In the genomic region with DNA sequence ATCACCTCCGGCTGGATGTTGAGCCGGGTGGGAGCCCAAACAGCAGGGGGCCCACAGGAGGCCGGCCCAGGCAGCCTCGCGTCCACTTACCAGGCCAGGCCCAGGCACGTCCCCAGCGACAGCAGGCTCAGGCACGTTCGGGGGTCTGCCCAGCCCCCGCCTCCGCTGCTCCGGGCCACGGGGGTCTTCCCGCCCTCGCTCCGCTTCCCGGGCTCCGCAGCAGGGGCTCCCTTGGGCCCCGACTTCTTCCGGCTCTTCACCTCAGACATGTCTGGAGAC, we compare ENCODE assay signal across 8 cellular contexts. TPM values are rescaled to one million over a fixed set of nuclear protein-coding genes. Genes with fewer than 3 reads are reported as not detected.
DNase-seq lines count a peak whose midpoint lies in the region; ATAC-seq, FAIRE-seq and TF ChIP-seq lines count a peak whose summit lies in the region.

No MANE protein-coding gene starts in this region.

- H3K9me1 ChIP-seq in K562 (ENCODE audit: control insufficient read depth, insufficient read depth, low read length), result no peaks in the 10 kb centered on the region

- peak overlapping the region; percentile 68 for H3K27ac ChIP-seq in KMS-11
- H3K27ac ChIP-seq in K562 (ENCODE audit: extremely low read depth, low read depth, low read length), result peak overlapping the region; percentile 93
- H3K27ac ChIP-seq in right lobe of liver, result peak overlapping the region; percentile 78 to 87 (median 81)
- H3K27ac ChIP-seq in thyroid gland, result peak overlapping the region in 2 of 3 donors; percentile 79 to 80

- H4K20me1 ChIP-seq in KMS-11 (ENCODE audit: insufficient read depth) (no peaks in the 10 kb centered on the region), K562 (replicated peaks; ENCODE audit: control insufficient read depth, insufficient read depth, low read length) (no peaks in the 10 kb centered on the region)

- TF ChIP-seq RAD21 in K562 (CRISPR knock-in tag; conservative IDR thresholded peaks at IDR 0.05 in 1 of 2, IDR thresholded peaks at IDR 0.05 in 1 of 2), result no peak

- H3K9me3 ChIP-seq in K562 (replicated peaks; ENCODE audit: control insufficient read depth, insufficient read depth, low read depth, low read length) (no peaks in the 10 kb centered on the region), right lobe of liver (no peaks in the 10 kb centered on the region), thyroid gland (no peaks in the 10 kb centered on the region)

- TF ChIP-seq EP300 in K562 (IDR thresholded peaks at IDR 0.05; ENCODE audit: low read length), result no peak

- H3K36me3 ChIP-seq in KMS-11 (ENCODE audit: insufficient read depth) (no peaks in the 10 kb centered on the region), K562 (ENCODE audit: control insufficient read depth, insufficient read depth, low read length) (peaks cover 21% of the 10 kb centered on the region), right lobe of liver (peaks cover 0 to 11% (median 0%) of the 10 kb centered on the region in 4 donors), thyroid gland (no peaks in the 10 kb centered on the region)

- CTCF ChIA-PET in K562 (lab: Yijun Ruan, JAX; ENCODE audit: low intra/inter-chr PET ratio), result no interaction called here

- FAIRE-seq in K562 (lab: Jason Lieb, UNC), result no peak

- WGBS in K562 (ENCODE audit: insufficient coverage, low coverage, missing lambda C conversion rate), result 0% methylated on average over 15 of the region's 20 CpGs
- 0% methylated on average over 3 of the region's 20 CpGs for WGBS in right lobe of liver (ENCODE audit: insufficient coverage, low coverage, low lambda C conversion rate, missing lambda C conversion rate)
- 0 to 1% methylated on average over 10 to 20 of the region's 20 CpGs for WGBS in thyroid gland, 2 donors

- DNase-seq in NCI-H1092 treated with DMSO at 0.1 percent for 48 hours (lab: John Stamatoyannopoulos, UW) (peak; percentile 59), NCI-H1092 (lab: John Stamatoyannopoulos, UW) (no peak), K562 (ENCODE audit: extremely low read depth in 1 of 4, low spot score in 3 of 4) (peak in 2 of 4 experiments; percentile 63 to 67), right lobe of liver (peak in 1 of 3 donors; percentile 58), thyroid gland (no peak), NCI-H1048 (lab: John Stamatoyannopoulos, UW) (no peak)

- POLR2A ChIA-PET in K562 (lab: Yijun Ruan, JAX), result interaction anchor here (0.6 to 2.1 kb wide), 7 partner anchors 11 to 146 kb away, joined by 3 to 18 read pairs (median 4); partner anchors contain the start of gene SLC25A3

- no peak; the same call in none of the 2 replicates for TF ChIP-seq POLR2A in K562 (conservative IDR thresholded peaks at IDR 0.05)
- TF ChIP-seq POLR2A in right lobe of liver (IDR thresholded peaks at IDR 0.05), result no peak
- no peak for TF ChIP-seq POLR2A in thyroid gland (IDR thresholded peaks at IDR 0.05)

- H3K4me3 ChIP-seq in KMS-11 (IDR thresholded peaks at IDR 0.05; ENCODE audit: insufficient read depth, low read depth, low read length) (no peak overlapping the region), K562 (peak overlapping the region; percentile 98), right lobe of liver (peak overlapping the region; percentile 66 to 95 (median 76)), thyroid gland (replicated peaks in 1 of 3) (peak overlapping the region; percentile 45 to 94 (median 59))

- in situ Hi-C loops in K562 (cut with MboI), result no loop called here

- H3K79me2 ChIP-seq in KMS-11 (ENCODE audit: insufficient read depth, low read depth), result peaks cover 30% of the 10 kb centered on the region
- peaks cover 64% of the 10 kb centered on the region for H3K79me2 ChIP-seq in K562 (ENCODE audit: control insufficient read depth, insufficient read depth, low read length)

- TF ChIP-seq CTCF in KMS-11 (conservative IDR thresholded peaks at IDR 0.05; ENCODE audit: low read depth, low read length), result no peak
- TF ChIP-seq CTCF in K562 (IDR thresholded peaks at IDR 0.05 in 2 of 3, conservative IDR thresholded peaks at IDR 0.05 in 1 of 3; ENCODE audit: insufficient read depth in 2 of 3, low read depth in 1 of 3, low read length in 3 of 3), result peak in 1 of 3 experiments; percentile 1; a peak in 1 of 6 replicates
- TF ChIP-seq CTCF in right lobe of liver (IDR thresholded peaks at IDR 0.05), result no peak
- TF ChIP-seq CTCF in thyroid gland (IDR thresholded peaks at IDR 0.05), result no peak

- intact Hi-C loops in K562 (cut with micrococcal nuclease), result no loop called here
- intact Hi-C loops in right lobe of liver (cut with DNase I), result no loop called here
- intact Hi-C loops in thyroid gland (cut with DNase I), result loop anchor here (5.0 kb wide), 1 partner anchor 52 kb away; the partner anchor contains the start of gene SLC25A3

- ATAC-seq in GM21723 (IDR thresholded peaks at IDR 0.05; ENCODE audit: unreplicated experiment) (peak; percentile 24), K562 (peak; percentile 63), right lobe of liver (peak; percentile 15 to 28 (median 18))

- H3K4me2 ChIP-seq in KMS-11 (peak overlapping the region; percentile 85; the same call in 1 of the 2 replicates), K562 (ENCODE audit: insufficient read depth, low read length) (peak overlapping the region; percentile 96)

- H2AFZ ChIP-seq in KMS-11 (ENCODE audit: low read depth), result peak overlapping the region; percentile 82
- peak overlapping the region; percentile 95 for H2AFZ ChIP-seq in K562 (ENCODE audit: low read depth, low read length)

- H3K4me1 ChIP-seq in KMS-11 (ENCODE audit: low read depth, poor library complexity, severe bottlenecking), result peaks cover 7% of the 10 kb centered on the region
- H3K4me1 ChIP-seq in K562 (replicated peaks in 1 of 2; ENCODE audit: control insufficient read depth in 2 of 2, insufficient read depth in 2 of 2, low read length in 2 of 2), result peaks cover 3 to 11% of the 10 kb centered on the region in 2 experiments; a peak in 3 of 5 replicates
- peaks cover 0 to 4% (median 0%) of the 10 kb centered on the region in 4 donors for H3K4me1 ChIP-seq in right lobe of liver
- peaks cover 9 to 14% of the 10 kb centered on the region in 2 donors for H3K4me1 ChIP-seq in thyroid gland

- peak overlapping the region; percentile 70 for H3K9ac ChIP-seq in KMS-11
- H3K9ac ChIP-seq in K562 (ENCODE audit: insufficient read depth in 1 of 2, low read depth in 2 of 2, low read length in 2 of 2), result peak overlapping the region; percentile 93 to 96

- BruUV-seq in K562 (replicated peaks; lab: Mats Ljungman, UMichigan), result no TSS peak

- H3K27me3 ChIP-seq in KMS-11 (ENCODE audit: insufficient read depth, low read depth), result no peaks in the 10 kb centered on the region
- H3K27me3 ChIP-seq in K562 (ENCODE audit: control insufficient read depth in 2 of 2, insufficient read depth in 2 of 2, low read length in 2 of 2), result no peaks in the 10 kb centered on the region
- H3K27me3 ChIP-seq in right lobe of liver, result no peaks in the 10 kb centered on the region
- no peaks in the 10 kb centered on the region for H3K27me3 ChIP-seq in thyroid gland

RNA-seq across cellular contexts. Expression of gene IKBIP, which starts 0.2 kb away (rescaled TPM):
- 6.2 and 22.8 TPM in 2 replicates for total RNA-seq in K562 (2011; cell fraction: chromatin; rRNA removed; ENCODE audit: low replicate concordance)
- total RNA-seq in K562 (2011; cell fraction: nucleolus; rRNA removed), result 6.2 and 7.0 TPM in 2 replicates
- total RNA-seq in K562 (2011; cell fraction: nucleoplasm; rRNA removed), result 11.0 and 14.5 TPM in 2 replicates
- total RNA-seq in K562 (2014; rRNA removed) (14.1 and 14.9 TPM in 2 replicates), K562 (2014; rRNA removed; fragmentation: Illumina TruSeq; extraction: Trizol) (19.5 and 22.8 TPM in 2 replicates), K562 (2015; rRNA removed; fragmentation: Illumina TruSeq; extraction: Trizol) (16.5 and 17.8 TPM in 2 replicates), K562 (2021) (14.9 and 15.4 TPM in 2 replicates), right lobe of liver (10 to 100 TPM in 2 of 6 experiments, 1 to 10 TPM in 4; 2.8 to 12.6 (median 6.6) TPM), thyroid gland (10 to 100 TPM; 16.8 to 26.2 (median 19.0) TPM)
- polyA plus RNA-seq in K562 (2011; rRNA removed) (12.3 and 16.2 TPM in 2 replicates), K562 (2014; fragmentation: Illumina TruSeq; extraction: Trizol) (12.6 and 15.3 TPM in 2 replicates), K562 (2014; fragmentation: Nextera tagmentation; extraction: Ambion mirVana) (1 to 10 TPM; 3.3 to 4.9 TPM), K562 (2014; rRNA removed) (14.9 and 15.8 TPM in 2 replicates)
- 3.1 and 5.1 TPM in 2 replicates for polyA plus RNA-seq in K562 (2011; cell fraction: cytosol; rRNA removed)
- polyA plus RNA-seq in K562 (2011; cell fraction: nucleus; rRNA removed), result 2.5 and 2.8 TPM in 2 replicates
- polyA plus RNA-seq in K562 (2012), result 12.4 and 14.4 TPM in 2 replicates
- 9.7 and 10.4 TPM in 2 replicates for polyA minus RNA-seq in K562 (2011; rRNA and poly(A)+ RNA removed)
- 4.7 and 4.8 TPM in 2 replicates for polyA minus RNA-seq in K562 (2011; cell fraction: cytosol; rRNA and poly(A)+ RNA removed)
- 2.7 and 3.8 TPM in 2 replicates for polyA minus RNA-seq in K562 (2011; cell fraction: nucleus; rRNA and poly(A)+ RNA removed)

RNA-seq across cellular contexts. Expression of gene APAF1, which starts 0.7 kb away (rescaled TPM):
- 34.4 and 111 TPM in 2 replicates for total RNA-seq in K562 (2011; cell fraction: chromatin; rRNA removed; ENCODE audit: low replicate concordance)
- 13.7 and 18.6 TPM in 2 replicates for total RNA-seq in K562 (2011; cell fraction: nucleolus; rRNA removed)
- 27.3 and 35.5 TPM in 2 replicates for total RNA-seq in K562 (2011; cell fraction: nucleoplasm; rRNA removed)
- 8.5 and 11.1 TPM in 2 replicates for total RNA-seq in K562 (2014; rRNA removed)
- total RNA-seq in K562 (2014; rRNA removed; fragmentation: Illumina TruSeq; extraction: Trizol), result 15.2 and 18.3 TPM in 2 replicates
- 10.8 TPM in 2 replicates for total RNA-seq in K562 (2015; rRNA removed; fragmentation: Illumina TruSeq; extraction: Trizol)
- 11.5 and 13.4 TPM in 2 replicates for total RNA-seq in K562 (2021)
- 12.4 and 15.7 TPM in 2 replicates for polyA plus RNA-seq in K562 (2011; rRNA removed)
- 5.2 and 7.2 TPM in 2 replicates for polyA plus RNA-seq in K562 (2011; cell fraction: cytosol; rRNA removed)
- 9.1 and 10.9 TPM in 2 replicates for polyA plus RNA-seq in K562 (2011; cell fraction: nucleus; rRNA removed)
- polyA plus RNA-seq in K562 (2012), result 6.7 and 9.1 TPM in 2 replicates
- polyA plus RNA-seq in K562 (2014; fragmentation: Illumina TruSeq; extraction: Trizol), result 8.2 and 9.9 TPM in 2 replicates
- 1 to 10 TPM; 5.1 to 6.5 TPM for polyA plus RNA-seq in K562 (2014; fragmentation: Nextera tagmentation; extraction: Ambion mirVana)
- polyA plus RNA-seq in K562 (2014; rRNA removed), result 7.2 and 8.4 TPM in 2 replicates
- 48.2 and 55.6 TPM in 2 replicates for polyA minus RNA-seq in K562 (2011; rRNA and poly(A)+ RNA removed)
- polyA minus RNA-seq in K562 (2011; cell fraction: cytosol; rRNA and poly(A)+ RNA removed), result 12.2 and 18.2 TPM in 2 replicates
- 12.1 and 26.7 TPM in 2 replicates for polyA minus RNA-seq in K562 (2011; cell fraction: nucleus; rRNA and poly(A)+ RNA removed)
- total RNA-seq in right lobe of liver, result 10 to 100 TPM in 1 of 6 experiments, 1 to 10 TPM in 5; 4.5 to 12.3 (median 7.1) TPM
- 10 to 100 TPM; 11.7 to 17.2 (median 14.2) TPM for total RNA-seq in thyroid gland

RNA-seq across cellular contexts. Expression of gene SLC25A3, which starts 50.9 kb away (rescaled TPM):
- total RNA-seq in K562 (2011; cell fraction: chromatin; rRNA removed; ENCODE audit: low replicate concordance), result 311 and 511 TPM in 2 replicates
- 257 and 270 TPM in 2 replicates for total RNA-seq in K562 (2011; cell fraction: nucleolus; rRNA removed)
- total RNA-seq in K562 (2011; cell fraction: nucleoplasm; rRNA removed), result 338 and 415 TPM in 2 replicates
- total RNA-seq in K562 (2014; rRNA removed) (450 and 515 TPM in 2 replicates), K562 (2014; rRNA removed; fragmentation: Illumina TruSeq; extraction: Trizol) (766 and 865 TPM in 2 replicates), K562 (2015; rRNA removed; fragmentation: Illumina TruSeq; extraction: Trizol) (498 and 500 TPM in 2 replicates), K562 (2021) (687 and 693 TPM in 2 replicates), right lobe of liver (100 to 1,000 TPM; 257 to 421 (median 267) TPM), thyroid gland (100 to 1,000 TPM; 439 to 713 (median 472) TPM)
- polyA plus RNA-seq in K562 (2011; rRNA removed) (405 and 419 TPM in 2 replicates), K562 (2014; fragmentation: Illumina TruSeq; extraction: Trizol) (571 and 592 TPM in 2 replicates), K562 (2014; fragmentation: Nextera tagmentation; extraction: Ambion mirVana) (100 to 1,000 TPM; 264 to 309 TPM), K562 (2014; rRNA removed) (449 and 495 TPM in 2 replicates)
- 556 and 768 TPM in 2 replicates for polyA plus RNA-seq in K562 (2011; cell fraction: cytosol; rRNA removed)
- 515 and 531 TPM in 2 replicates for polyA plus RNA-seq in K562 (2011; cell fraction: nucleus; rRNA removed)
- 638 and 684 TPM in 2 replicates for polyA plus RNA-seq in K562 (2012)
- 760 and 828 TPM in 2 replicates for polyA minus RNA-seq in K562 (2011; rRNA and poly(A)+ RNA removed)
- 379 and 409 TPM in 2 replicates for polyA minus RNA-seq in K562 (2011; cell fraction: cytosol; rRNA and poly(A)+ RNA removed)
- 181 and 261 TPM in 2 replicates for polyA minus RNA-seq in K562 (2011; cell fraction: nucleus; rRNA and poly(A)+ RNA removed)
